In genomic region chr17:6304894-6305612, GRCh38 we compare ENCODE assay signal across 17 cellular contexts.
"Had no signal": no experiment of that assay in that cellular context is flagged by ENCODE, and none has a peak within 500 bp of the region (broad histone marks: within the 10 kb centered on the region; RNA-seq: fewer than 3 reads in every experiment).

No MANE protein-coding gene starts in this region.

- H3K9me3 Mint-ChIP-seq: activated naive CD4-positive, alpha-beta T cell treated with anti-CD3 and anti-CD28 coated beads, Interleukin-2, amount 50 U/mL, for 24 hours; neural progenitor cell; T-helper 2 cell treated with Interferon-gamma antibody and Interleukin-4, amounts not matched to agents 5 μg/mL and 100 μg/mL, for 36 hours; WTC11 had no signal

- H3K36me3 Mint-ChIP-seq: activated naive CD4-positive, alpha-beta T cell treated with anti-CD3 and anti-CD28 coated beads, Interleukin-2, amount 50 U/mL, for 24 hours; naive thymus-derived CD4-positive, alpha-beta T cell; neural progenitor cell; stimulated activated memory B cell treated with anti-CD40 and anti-IgM and Interleukin-4, amounts not matched to agents 10 μg/mL and 1 μg/mL and 100 μg/mL, for 72 hours; WTC11 had no signal

- H3K4me3 Mint-ChIP-seq: activated CD4-positive, alpha-beta T cell treated with anti-CD3 and anti-CD28 coated beads for 36 hours; activated naive CD4-positive, alpha-beta T cell treated with anti-CD3 and anti-CD28 coated beads, Interleukin-2, amount 50 U/mL, for 24 hours; naive thymus-derived CD4-positive, alpha-beta T cell; neural progenitor cell; stimulated activated memory B cell treated with anti-CD40 and anti-IgM and Interleukin-4, amounts not matched to agents 10 μg/mL and 1 μg/mL and 100 μg/mL, for 72 hours; T-helper 2 cell treated with Interferon-gamma antibody and Interleukin-4, amounts not matched to agents 5 μg/mL and 100 μg/mL, for 36 hours; WTC11 had no signal

- H3K4me1 Mint-ChIP-seq: activated CD4-positive, alpha-beta T cell treated with anti-CD3 and anti-CD28 coated beads for 36 hours; activated naive CD4-positive, alpha-beta T cell treated with anti-CD3 and anti-CD28 coated beads, Interleukin-2, amount 50 U/mL, for 24 hours; naive thymus-derived CD4-positive, alpha-beta T cell; stimulated activated memory B cell treated with anti-CD40 and anti-IgM and Interleukin-4, amounts not matched to agents 10 μg/mL and 1 μg/mL and 100 μg/mL, for 72 hours had no signal

- DNase-seq: activated CD4-positive, alpha-beta T cell treated with anti-CD3 and anti-CD28 coated beads for 36 hours; activated CD4-positive, alpha-beta T cell treated with anti-CD3 and anti-CD28 coated beads, Interleukin-2, amount 50 U/mL, for 48 hours; activated gamma-delta T cell; cortex of kidney; erythroblast; foreskin melanocyte; glutamatergic neuron; mesendoderm; naive thymus-derived CD4-positive, alpha-beta T cell; sigmoid colon; stimulated activated CD4-positive, alpha-beta T cell treated with anti-CD3 and anti-CD28 coated beads, Interleukin-4, amount 100 ng/mL, for 24 hours; upper lobe of left lung had no signal

- H3K27ac Mint-ChIP-seq: activated CD4-positive, alpha-beta T cell treated with anti-CD3 and anti-CD28 coated beads for 36 hours; activated naive CD4-positive, alpha-beta T cell treated with anti-CD3 and anti-CD28 coated beads, Interleukin-2, amount 50 U/mL, for 24 hours; naive thymus-derived CD4-positive, alpha-beta T cell; stimulated activated memory B cell treated with anti-CD40 and anti-IgM and Interleukin-4, amounts not matched to agents 10 μg/mL and 1 μg/mL and 100 μg/mL, for 72 hours; T-helper 2 cell treated with Interferon-gamma antibody and Interleukin-4, amounts not matched to agents 5 μg/mL and 100 μg/mL, for 36 hours; WTC11 had no signal

- ATAC-seq: activated CD4-positive, alpha-beta T cell treated with anti-CD3 and anti-CD28 coated beads for 36 hours; naive thymus-derived CD4-positive, alpha-beta T cell; stimulated activated memory B cell treated with anti-CD40 and anti-IgM and Interleukin-4, amounts not matched to agents 10 μg/mL and 1 μg/mL and 100 μg/mL, for 72 hours; WTC11 had no signal
